ENCODE assay signal across 8 cellular contexts in the genomic region with DNA sequence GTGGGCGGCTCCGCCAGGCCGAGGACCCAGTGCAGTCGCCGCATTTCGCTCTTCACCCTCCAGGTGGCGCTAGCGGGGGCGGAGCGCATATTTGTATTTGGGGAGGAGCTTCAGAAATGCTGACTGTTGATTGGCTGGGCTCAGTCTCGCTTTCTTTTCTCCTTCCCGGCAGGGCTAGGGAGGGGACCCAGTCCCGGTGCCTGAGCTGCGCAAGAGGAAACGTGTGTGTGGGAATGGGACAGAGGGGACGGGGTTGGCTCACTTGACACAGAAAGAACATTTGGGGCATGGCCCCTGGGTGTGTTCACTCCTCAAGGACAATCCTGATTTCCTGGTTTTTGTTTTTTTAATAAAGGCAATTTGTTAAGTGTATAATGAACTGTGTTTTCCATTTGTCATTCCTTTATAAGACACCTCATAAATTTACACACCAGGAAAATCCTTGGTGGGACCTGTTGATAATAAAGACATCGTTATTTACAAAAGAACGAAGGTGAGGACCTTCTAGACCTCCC. TPM values are rescaled to one million over a fixed set of nuclear protein-coding genes. Genes with fewer than 3 reads are reported as not detected.
DNase-seq lines count a peak whose midpoint lies in the region; ATAC-seq and TF ChIP-seq lines count a peak whose summit lies in the region.

No MANE protein-coding gene starts in this region.

- intact Hi-C loops in activated CD4-positive, alpha-beta memory T cell treated with anti-CD3 and anti-CD28 coated beads for 36 hours (cut with micrococcal nuclease): loop anchor here (1.0 to 10.0 kb wide), 11 partner anchors 9 to 513 kb away; a partner anchor contains a TSS

- H3K27me3 ChIP-seq in CD4-positive, CD25-positive, alpha-beta regulatory T cell (ENCODE audit: control insufficient read depth, insufficient read depth, low read length): no peaks in the 10 kb centered on the region
- no peaks in the 10 kb centered on the region for H3K27me3 ChIP-seq in lung (ENCODE audit: control insufficient read depth, insufficient read depth)

- TF ChIP-seq CTCF in lung (IDR thresholded peaks at IDR 0.05; ENCODE audit: control extremely low read depth, extremely low read depth): peak; percentile 91

- WGBS in lung, 2 donors: 1% methylated on average over 18 of the region's 18 CpGs

- peak overlapping the region; percentile 88 to 98 (median 95) for H3K27ac Mint-ChIP-seq in CD4-positive, CD25-positive, alpha-beta regulatory T cell
- H3K27ac Mint-ChIP-seq in activated CD4-positive, alpha-beta memory T cell treated with anti-CD3 and anti-CD28 coated beads for 36 hours: peak overlapping the region; percentile 93

- POLR2A ChIA-PET in activated CD4-positive, alpha-beta memory T cell treated with anti-CD3 and anti-CD28 coated beads for 36 hours (lab: Charles Lee): interaction anchor here (0.6 to 1.8 kb wide), 7 partner anchors 14 to 516 kb away, joined by 3 to 18 read pairs (median 3); a partner anchor contains a TSS

- peaks cover 27% of the 10 kb centered on the region for H3K4me1 ChIP-seq in CD4-positive, CD25-positive, alpha-beta regulatory T cell (ENCODE audit: control insufficient read depth, insufficient read depth, low read length, poor library complexity, severe bottlenecking)
- H3K4me1 ChIP-seq in lung (ENCODE audit: control insufficient read depth in 2 of 2, insufficient read depth in 2 of 2, low read length in 2 of 2): peaks cover 0 to 2% of the 10 kb centered on the region in 2 donors

- CTCF ChIA-PET in activated CD4-positive, alpha-beta memory T cell treated with anti-CD3 and anti-CD28 coated beads for 36 hours (lab: Charles Lee): interaction anchor here (0.6 to 2.8 kb wide), 53 partner anchors 9 to 809 kb away, joined by 3 to 83 read pairs (median 4); a partner anchor contains a TSS

- peak overlapping the region; percentile 85 for H3K27ac ChIP-seq in CD4-positive, CD25-positive, alpha-beta regulatory T cell (ENCODE audit: insufficient read depth, low read length, poor library complexity, severe bottlenecking)
- H3K27ac ChIP-seq in lung (ENCODE audit: low read depth in 1 of 2, low read length in 1 of 2): peak overlapping the region in 1 of 2 donors; percentile 75

- H3K9me3 ChIP-seq in CD4-positive, CD25-positive, alpha-beta regulatory T cell (ENCODE audit: control insufficient read depth in 2 of 2, low read length in 2 of 2): no peaks in the 10 kb centered on the region
- no peaks in the 10 kb centered on the region for H3K9me3 ChIP-seq in lung (ENCODE audit: control insufficient read depth in 2 of 2, insufficient read depth in 1 of 2, low read length in 1 of 2)

- H3K36me3 ChIP-seq in CD4-positive, CD25-positive, alpha-beta regulatory T cell (ENCODE audit: control insufficient read depth, insufficient read depth, low read length): no peaks in the 10 kb centered on the region
- no peaks in the 10 kb centered on the region for H3K36me3 ChIP-seq in lung (ENCODE audit: control insufficient read depth in 2 of 2, insufficient read depth in 2 of 2, low read length in 2 of 2)

- ATAC-seq in CD4-positive, CD25-positive, alpha-beta regulatory T cell (ENCODE audit: low read depth in 2 of 2): peak; percentile 95 to 96
- ATAC-seq in GM19397 (IDR thresholded peaks at IDR 0.05; ENCODE audit: unreplicated experiment): peak; percentile 79
- ATAC-seq in HG03558 (IDR thresholded peaks at IDR 0.05; ENCODE audit: extremely low read depth, unreplicated experiment): peak; percentile 63
- ATAC-seq in lung (ENCODE audit: insufficient read depth, low FRiP score): peak; percentile 99

- peak overlapping the region; percentile 99 for H3K4me3 ChIP-seq in CD4-positive, CD25-positive, alpha-beta regulatory T cell (ENCODE audit: low read depth, low read length)
- no peak overlapping the region for H3K4me3 ChIP-seq in lung

- no peaks in the 10 kb centered on the region for H3K27me3 Mint-ChIP-seq in CD4-positive, CD25-positive, alpha-beta regulatory T cell
- H3K27me3 Mint-ChIP-seq in activated CD4-positive, alpha-beta memory T cell treated with anti-CD3 and anti-CD28 coated beads for 36 hours: no peaks in the 10 kb centered on the region

- peak; percentile 89 to 93 (median 93) for DNase-seq in CD4-positive, CD25-positive, alpha-beta regulatory T cell
- DNase-seq in NCI-H82 (lab: John Stamatoyannopoulos, UW) (peak; percentile 97), ecto neural progenitor cell (ENCODE audit: low spot score) (peak; percentile 98), lung (ENCODE audit: low spot score) (peak; percentile 95)
- peak; percentile 97 for DNase-seq in activated CD4-positive, alpha-beta memory T cell treated with anti-CD3 and anti-CD28 coated beads for 36 hours
- peak; percentile 92 to 94 (median 92) for DNase-seq in stimulated activated CD4-positive, alpha-beta T cell treated with anti-CD3 and anti-CD28 coated beads, TNF-alpha, amount 100 ng/mL, for 24 hours (ENCODE audit: low read depth in 3 of 3)

- H3K9me3 Mint-ChIP-seq in CD4-positive, CD25-positive, alpha-beta regulatory T cell: peaks cover 0 to 2% (median 0%) of the 10 kb centered on the region in 7 donors
- no peaks in the 10 kb centered on the region for H3K9me3 Mint-ChIP-seq in activated CD4-positive, alpha-beta memory T cell treated with anti-CD3 and anti-CD28 coated beads for 36 hours

- no peaks in the 10 kb centered on the region for H3K36me3 Mint-ChIP-seq in CD4-positive, CD25-positive, alpha-beta regulatory T cell
- H3K36me3 Mint-ChIP-seq in activated CD4-positive, alpha-beta memory T cell treated with anti-CD3 and anti-CD28 coated beads for 36 hours: no peaks in the 10 kb centered on the region

- peak overlapping the region; percentile 88 to 97 (median 94) for H3K4me3 Mint-ChIP-seq in CD4-positive, CD25-positive, alpha-beta regulatory T cell
- peak overlapping the region; percentile 77 for H3K4me3 Mint-ChIP-seq in activated CD4-positive, alpha-beta memory T cell treated with anti-CD3 and anti-CD28 coated beads for 36 hours

- peaks cover 8 to 45% (median 20%) of the 10 kb centered on the region in 4 donors for H3K4me1 Mint-ChIP-seq in CD4-positive, CD25-positive, alpha-beta regulatory T cell
- H3K4me1 Mint-ChIP-seq in activated CD4-positive, alpha-beta memory T cell treated with anti-CD3 and anti-CD28 coated beads for 36 hours (ENCODE audit: low read depth): peaks cover 15% of the 10 kb centered on the region

RNA-seq across cellular contexts. Expression of a gene that starts 20.4 kb away (rescaled TPM):
- total RNA-seq in CD4-positive, CD25-positive, alpha-beta regulatory T cell: 81.0 TPM
- 10 to 100 TPM in 3 of 4 donors, 1 to 10 TPM in 1; 8.1 to 14.4 (median 11.9) TPM for polyA plus RNA-seq in CD4-positive, CD25-positive, alpha-beta regulatory T cell
- total RNA-seq in activated CD4-positive, alpha-beta memory T cell treated with anti-CD3 and anti-CD28 coated beads for 36 hours: 10 to 100 TPM; 52.0 to 52.5 TPM
- 10 to 100 TPM; 41.2 to 61.0 TPM for total RNA-seq in lung
- polyA plus RNA-seq in lung: 10 to 100 TPM in 1 of 2 donors, 1 to 10 TPM in 1; 9.2 to 12.6 TPM
